Comparison of ENCODE assay signal across 22 cellular contexts in genomic region chr5:80919678-80920196, GRCh38. TPM values are rescaled to one million over a fixed set of nuclear protein-coding genes. Genes with fewer than 3 reads are reported as not detected.
A peak's percentile ranks its signal among the peaks of the same experiment; 100 is the strongest.
DNase-seq lines count a peak whose midpoint lies in the region; ATAC-seq, FAIRE-seq and TF ChIP-seq lines count a peak whose summit lies in the region.
"Had no signal": no experiment of that assay in that cellular context is flagged by ENCODE, and none has a peak within 500 bp of the region (broad histone marks: within the 10 kb centered on the region; RNA-seq: fewer than 3 reads in every experiment).

No MANE protein-coding gene starts in this region.

- no peak for TF ChIP-seq EP300 in K562 (IDR thresholded peaks at IDR 0.05; ENCODE audit: low read length)

- H3K36me3 Mint-ChIP-seq in activated T-cell treated with anti-CD3 and anti-CD28 coated beads, Interleukin-2, amount 50 U/mL, for 24 hours (ENCODE audit: low read depth): no peaks in the 10 kb centered on the region

- no peaks in the 10 kb centered on the region for H3K9me3 Mint-ChIP-seq in activated T-cell treated with anti-CD3 and anti-CD28 coated beads, Interleukin-2, amount 50 U/mL, for 24 hours
- H3K9me3 Mint-ChIP-seq: CD8-positive, alpha-beta memory T cell had no signal

- no peak for ATAC-seq in K562

- no peak for FAIRE-seq in K562 (lab: Jason Lieb, UNC)
- FAIRE-seq in D721Med (lab: Jason Lieb, UNC): no peak
- FAIRE-seq: RCC 7860 had no signal

- H3K27me3 Mint-ChIP-seq in activated T-cell treated with anti-CD3 and anti-CD28 coated beads, Interleukin-2, amount 50 U/mL, for 24 hours: no peaks in the 10 kb centered on the region
- H3K27me3 Mint-ChIP-seq: CD8-positive, alpha-beta memory T cell had no signal

- H3K79me2 ChIP-seq in K562 (ENCODE audit: control insufficient read depth, insufficient read depth, low read length): no peaks in the 10 kb centered on the region

- WGBS in K562 (ENCODE audit: insufficient coverage, low coverage, missing lambda C conversion rate): 5% methylated on average over 6 of the region's 6 CpGs

- TF ChIP-seq RAD21 in K562 (CRISPR knock-in tag; conservative IDR thresholded peaks at IDR 0.05 in 1 of 2, IDR thresholded peaks at IDR 0.05 in 1 of 2): no peak

- POLR2A ChIA-PET in K562 (lab: Yijun Ruan, JAX): no interaction called here

- TF ChIP-seq POLR2A in K562 (conservative IDR thresholded peaks at IDR 0.05): no peak

- no peaks in the 10 kb centered on the region for H3K36me3 ChIP-seq in K562 (ENCODE audit: control insufficient read depth, insufficient read depth, low read length)
- H3K36me3 ChIP-seq: BLaER1 treated with 17β-estradiol and CSF1 and Interleukin-3, amounts not matched to agents 10 nM and 100 nM had no signal

- H3K4me3 ChIP-seq in K562: no peak overlapping the region
- H3K4me3 ChIP-seq: BLaER1 treated with 17β-estradiol and CSF1 and Interleukin-3, amounts not matched to agents 10 nM and 100 nM had no signal

- H3K4me1 ChIP-seq in K562 (replicated peaks in 1 of 2; ENCODE audit: control insufficient read depth in 2 of 2, insufficient read depth in 2 of 2, low read length in 2 of 2): no peaks in the 10 kb centered on the region
- H3K4me1 ChIP-seq: BLaER1 treated with 17β-estradiol and CSF1 and Interleukin-3, amounts not matched to agents 10 nM and 100 nM had no signal

- H3K9me3 ChIP-seq in K562 (replicated peaks; ENCODE audit: control insufficient read depth, insufficient read depth, low read depth, low read length): no peaks in the 10 kb centered on the region
- H3K9me3 ChIP-seq: BLaER1 treated with 17β-estradiol and CSF1 and Interleukin-3, amounts not matched to agents 10 nM and 100 nM; SK-N-SH had no signal

- no peak overlapping the region for H3K27ac Mint-ChIP-seq in activated T-cell treated with anti-CD3 and anti-CD28 coated beads, Interleukin-2, amount 50 U/mL, for 24 hours

- H3K27ac ChIP-seq in K562 (ENCODE audit: extremely low read depth, low read depth, low read length): no peak overlapping the region
- H3K27ac ChIP-seq: BLaER1 treated with 17β-estradiol and CSF1 and Interleukin-3, amounts not matched to agents 10 nM and 100 nM had no signal

- H3K9me1 ChIP-seq in K562 (ENCODE audit: control insufficient read depth, insufficient read depth, low read length): no peaks in the 10 kb centered on the region

- CTCF ChIA-PET in K562 (lab: Yijun Ruan, JAX; ENCODE audit: low intra/inter-chr PET ratio): no interaction called here

- peak; percentile 6 for DNase-seq in EH (ENCODE audit: low read depth)
- peak; percentile 5 for DNase-seq in LHCN-M2 (ENCODE audit: low read depth)
- no peak for DNase-seq in K562 (ENCODE audit: extremely low read depth in 1 of 4, low spot score in 3 of 4)
- DNase-seq in hepatic stellate cell (ENCODE audit: low spot score): peak; percentile 8
- no peak for DNase-seq in activated T-cell treated with anti-CD3 and anti-CD28 coated beads, Interleukin-2, amount 50 U/mL, for 24 hours
- DNase-seq in NCI-H1105 treated with DMSO at 0.1 percent for 48 hours (lab: John Stamatoyannopoulos, UW): no peak
- DNase-seq in activated CD4-positive, alpha-beta T cell treated with anti-CD3 and anti-CD28 coated beads for 4 hours: no peak
- no peak for DNase-seq in D721Med (ENCODE audit: insufficient read length, low spot score)
- DNase-seq: CD8-positive, alpha-beta memory T cell; DMS79 treated with DMSO at 0.1 percent for 48 hours; GDM1; H7; NCI-H1436; NCI-H1930; NCI-H2171 treated with DMSO at 0.1 percent for 48 hours; NCI-H748 treated with DMSO at 0.1 percent for 48 hours; NK-92 treated with Interleukin-12 subunit alpha and Interleukin-12 subunit beta, amount 100 ng/mL, for 24 hours; Right ventricle myocardium superior; SK-N-SH had no signal

- H4K20me1 ChIP-seq in K562 (replicated peaks; ENCODE audit: control insufficient read depth, insufficient read depth, low read length): no peaks in the 10 kb centered on the region
- H4K20me1 ChIP-seq: BLaER1 treated with 17β-estradiol and CSF1 and Interleukin-3, amounts not matched to agents 10 nM and 100 nM had no signal

- H3K4me3 Mint-ChIP-seq in activated T-cell treated with anti-CD3 and anti-CD28 coated beads, Interleukin-2, amount 50 U/mL, for 24 hours: no peak overlapping the region
- H3K4me3 Mint-ChIP-seq: CD8-positive, alpha-beta memory T cell had no signal

- no peak overlapping the region for H2AFZ ChIP-seq in K562 (ENCODE audit: low read depth, low read length)

- BruUV-seq in K562 (replicated peaks; lab: Mats Ljungman, UMichigan): no TSS peak

- intact Hi-C loops in K562 (cut with micrococcal nuclease): no loop called here

- TF ChIP-seq CTCF in K562 (IDR thresholded peaks at IDR 0.05 in 2 of 3, conservative IDR thresholded peaks at IDR 0.05 in 1 of 3; ENCODE audit: insufficient read depth in 2 of 3, low read depth in 1 of 3, low read length in 3 of 3) (no peak), D721Med (IDR thresholded peaks at IDR 0.05; ENCODE audit: insufficient read depth, missing control alignments) (no peak)

- H3K4me1 Mint-ChIP-seq in activated T-cell treated with anti-CD3 and anti-CD28 coated beads, Interleukin-2, amount 50 U/mL, for 24 hours (ENCODE audit: low read depth): peaks cover 5% of the 10 kb centered on the region
- H3K4me1 Mint-ChIP-seq: CD8-positive, alpha-beta memory T cell had no signal

- H3K9ac ChIP-seq in K562 (ENCODE audit: insufficient read depth in 1 of 2, low read depth in 2 of 2, low read length in 2 of 2): no peak overlapping the region
- H3K9ac ChIP-seq: BLaER1 treated with 17β-estradiol and CSF1 and Interleukin-3, amounts not matched to agents 10 nM and 100 nM; SK-N-SH had no signal

- H3K27me3 ChIP-seq in K562 (ENCODE audit: control insufficient read depth in 2 of 2, insufficient read depth in 2 of 2, low read length in 2 of 2): no peaks in the 10 kb centered on the region; a peak in 1 of 5 replicates
- H3K27me3 ChIP-seq: BLaER1 treated with 17β-estradiol and CSF1 and Interleukin-3, amounts not matched to agents 10 nM and 100 nM had no signal

- no peak overlapping the region for H3K4me2 ChIP-seq in K562 (ENCODE audit: insufficient read depth, low read length)
- H3K4me2 ChIP-seq: BLaER1 treated with 17β-estradiol and CSF1 and Interleukin-3, amounts not matched to agents 10 nM and 100 nM; SK-N-SH had no signal

- in situ Hi-C loops in K562 (cut with MboI): no loop called here

TF ChIP-seq in K562, 482 proteins besides CTCF, POLR2A, EP300 and RAD21 (continues in another document):
- no peak for TF ChIP-seq RFX7 (CRISPR knock-in tag; IDR thresholded peaks at IDR 0.05)
- no peak for TF ChIP-seq HNRNPL (IDR thresholded peaks at IDR 0.05; ENCODE audit: low read depth, low read length)
- TF ChIP-seq EP400 (IDR thresholded peaks at IDR 0.05): no peak
- no peak for TF ChIP-seq JUN (IDR thresholded peaks at IDR 0.05; ENCODE audit: borderline replicate concordance, low read depth, low read length)
- no peak for TF ChIP-seq JUN (CRISPR knock-in tag; IDR thresholded peaks at IDR 0.05; ENCODE audit: borderline replicate concordance)
- no peak for TF ChIP-seq MYC (IDR thresholded peaks at IDR 0.05; ENCODE audit: low read depth, low read length)
- no peak for TF ChIP-seq MYC (CRISPR knock-in tag; IDR thresholded peaks at IDR 0.05; ENCODE audit: borderline replicate concordance, low read depth)
- TF ChIP-seq ZNF395 (CRISPR knock-in tag; IDR thresholded peaks at IDR 0.05): no peak
- no peak for TF ChIP-seq CBFA2T2 (conservative IDR thresholded peaks at IDR 0.05)
- 0 out of 4 replicates have a peak, but pooled peaks of 1 of the 2 experiments have one; percentile 11 for TF ChIP-seq KDM1A (IDR thresholded peaks at IDR 0.05)
- peak; percentile 82 for TF ChIP-seq ZFP36 (IDR thresholded peaks at IDR 0.05; ENCODE audit: low read depth, low read length, partially characterized antibody)

RNA-seq across cellular contexts. Expression of gene RASGRF2, which starts 40.4 kb away (rescaled TPM):
- total RNA-seq in LHCN-M2 (2014; rRNA removed) (under 0.01 TPM in 1 of 2 replicates, not detected in the other), K562 (2014; rRNA removed) (not detected in 2 replicates), K562 (2014; rRNA removed; fragmentation: Illumina TruSeq; extraction: Trizol) (not detected in 2 replicates), K562 (2015; rRNA removed; fragmentation: Illumina TruSeq; extraction: Trizol) (0.08 and 0.22 TPM in 2 replicates), K562 (2021) (0.04 and 0.09 TPM in 2 replicates)
- 0.04 TPM for polyA plus RNA-seq in LHCN-M2 (2012)
- total RNA-seq in K562 (2011; cell fraction: chromatin; rRNA removed; ENCODE audit: low replicate concordance): not detected in 2 replicates
- total RNA-seq in K562 (2011; cell fraction: nucleolus; rRNA removed): not detected in 2 replicates
- total RNA-seq in K562 (2011; cell fraction: nucleoplasm; rRNA removed): 0.22 TPM in 1 of 2 replicates, not detected in the other
- polyA plus RNA-seq in K562 (2011; rRNA removed) (0.01 and 0.07 TPM in 2 replicates), K562 (2014; fragmentation: Illumina TruSeq; extraction: Trizol) (0.03 TPM in 1 of 2 replicates, not detected in the other), K562 (2014; fragmentation: Nextera tagmentation; extraction: Ambion mirVana) (under 1 TPM; 0.06 to 0.10 TPM), K562 (2014; rRNA removed) (0.08 TPM in 2 replicates)
- polyA plus RNA-seq in K562 (2011; cell fraction: cytosol; rRNA removed): not detected in 2 replicates
- polyA plus RNA-seq in K562 (2011; cell fraction: nucleus; rRNA removed): 0.06 and 0.07 TPM in 2 replicates
- polyA plus RNA-seq in K562 (2012): 0.05 and 0.07 TPM in 2 replicates
- 0.09 and 0.18 TPM in 2 replicates for polyA minus RNA-seq in K562 (2011; rRNA and poly(A)+ RNA removed)
- not detected in 2 replicates for polyA minus RNA-seq in K562 (2011; cell fraction: cytosol; rRNA and poly(A)+ RNA removed)
- polyA minus RNA-seq in K562 (2011; cell fraction: nucleus; rRNA and poly(A)+ RNA removed): 0.27 and 0.44 TPM in 2 replicates
- total RNA-seq: MCF 10A had no signal

Comparison
In these comparisons a context has a peak if more than half of its experiments do, and no peak if none do; other contexts are left out.
1. DNase-seq: peak in EH (single experiment), LHCN-M2 (single experiment) and hepatic stellate cell (single experiment); none in K562 (0 of 4), activated T-cell treated with anti-CD3 and anti-CD28 coated beads, Interleukin-2, amount 50 U/mL, for 24 hours (single experiment), NCI-H1105 treated with DMSO at 0.1 percent for 48 hours (single experiment), activated CD4-positive, alpha-beta T cell treated with anti-CD3 and anti-CD28 coated beads for 4 hours (0 of 2) and D721Med (single experiment).